ENCODE assay signal across 10 cellular contexts in the genomic region with DNA sequence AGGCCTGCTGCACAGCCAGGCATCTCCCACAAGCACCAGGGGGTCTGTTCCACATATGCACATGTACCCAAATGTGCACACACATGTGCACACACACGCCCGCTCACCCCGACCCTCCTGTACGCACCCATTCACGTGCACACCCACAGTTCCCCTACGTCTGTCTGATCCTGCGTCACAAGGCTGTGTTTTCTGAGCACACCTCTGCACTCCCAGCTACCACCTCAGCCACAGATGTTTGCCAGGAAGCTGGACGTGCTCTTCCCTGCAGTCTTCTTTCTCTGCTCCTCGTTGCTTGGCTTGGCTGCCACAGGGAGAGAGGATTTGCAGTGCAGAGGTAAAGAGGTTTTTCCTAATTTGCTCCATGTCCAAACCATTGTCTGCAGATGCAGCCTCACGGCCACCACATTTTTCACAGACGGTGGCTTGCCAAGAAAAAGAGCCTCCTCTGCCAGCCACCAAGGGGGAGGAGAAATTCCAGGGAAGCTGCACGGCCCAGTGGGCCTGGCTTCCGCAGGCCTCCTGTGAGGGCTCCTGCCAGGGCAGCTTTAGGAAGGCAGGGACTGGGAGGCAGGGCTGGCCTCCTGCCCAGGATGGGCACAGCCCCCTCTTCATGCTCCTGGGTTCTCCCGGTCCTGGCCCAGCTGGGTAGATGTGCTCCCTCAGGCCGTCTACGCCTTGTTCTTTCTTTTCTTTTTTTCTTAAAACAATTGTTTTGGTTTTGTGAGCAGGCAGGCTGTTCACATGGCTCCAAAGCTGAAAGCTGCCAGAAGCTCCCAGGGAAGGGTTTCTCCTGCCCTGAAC. TPM values are rescaled to one million over a fixed set of nuclear protein-coding genes. Genes with fewer than 3 reads are reported as not detected.
DNase-seq lines count a peak whose midpoint lies in the region; ATAC-seq, FAIRE-seq and TF ChIP-seq lines count a peak whose summit lies in the region.
"Had no signal": no experiment of that assay in that cellular context is flagged by ENCODE, and none has a peak within 500 bp of the region (broad histone marks: within the 10 kb centered on the region; RNA-seq: fewer than 3 reads in every experiment).

No MANE protein-coding gene starts in this region.

- H3K4me1 Mint-ChIP-seq in HFFc6 (ENCODE audit: low read depth) = peaks cover 15% of the 10 kb centered on the region

- H3K4me3 ChIP-seq in breast epithelium (no peak overlapping the region), keratinocyte (ENCODE audit: control insufficient read depth in 2 of 3, extremely low read depth in 1 of 3, insufficient read depth in 2 of 3, low read depth in 1 of 3, low read length in 3 of 3) (no peak overlapping the region), stomach (no peak overlapping the region)

- no peaks in the 10 kb centered on the region for H3K9me1 ChIP-seq in keratinocyte (ENCODE audit: control insufficient read depth, extremely low read depth, insufficient read depth, low read length)

- no peak for ATAC-seq in HG03565 (IDR thresholded peaks at IDR 0.05; ENCODE audit: unreplicated experiment)
- ATAC-seq in GM21381 (IDR thresholded peaks at IDR 0.05; ENCODE audit: unreplicated experiment) = no peak

- 27 to 46% (median 32%) methylated on average over 16 of the region's 16 CpGs for WGBS in stomach, 5 donors

- H3K9me3 Mint-ChIP-seq in HFFc6 = peaks cover 8% of the 10 kb centered on the region; the same call in 1 of the 2 replicates

- TF ChIP-seq EP300 in stomach (IDR thresholded peaks at IDR 0.05) = no peak

- intact Hi-C loops in breast epithelium (cut with DNase I; ENCODE audit: low total_unique reads) = no loop called here
- intact Hi-C loops in stomach (cut with DNase I; ENCODE audit: low total_unique reads) = no loop called here

- H3K27me3 ChIP-seq in breast epithelium = no peaks in the 10 kb centered on the region
- no peaks in the 10 kb centered on the region for H3K27me3 ChIP-seq in keratinocyte (ENCODE audit: control insufficient read depth, extremely low read depth, insufficient read depth, low read length)
- no peaks in the 10 kb centered on the region for H3K27me3 ChIP-seq in stomach

- H3K36me3 Mint-ChIP-seq in HFFc6 (ENCODE audit: low read depth) = peaks cover 7% of the 10 kb centered on the region; the same call in 1 of the 2 replicates

- DNase-seq in HFFc6 (peak; percentile 36), breast epithelium (ENCODE audit: low spot score in 2 of 2) (peak; percentile 73 to 93), keratinocyte (ENCODE audit: low read depth, low spot score) (no peak), stomach (peak; percentile 50), GM19239 (ENCODE audit: insufficient read length, low spot score) (no peak)
- DNase-seq in activated CD4-positive, alpha-beta T cell treated with anti-CD3 and anti-CD28 coated beads for 4 hours = no peak
- DNase-seq: NCI-H187 treated with DMSO at 0.1 percent for 48 hours had no signal

- no peak overlapping the region for H3K4me2 ChIP-seq in keratinocyte (ENCODE audit: control insufficient read depth, extremely low read depth, insufficient read depth, low read depth, low read length)

- peak overlapping the region; percentile 60; the same call in 1 of the 2 replicates for H3K27ac Mint-ChIP-seq in HFFc6
- H3K27ac Mint-ChIP-seq: activated naive CD8-positive, alpha-beta T cell had no signal

- peaks cover 0 to 5% of the 10 kb centered on the region in 2 donors for H3K9me3 ChIP-seq in breast epithelium
- H3K9me3 ChIP-seq in keratinocyte (ENCODE audit: control insufficient read depth, low read depth, low read length) = peaks cover 2% of the 10 kb centered on the region
- peaks cover 0 to 10% (median 5%) of the 10 kb centered on the region in 4 donors for H3K9me3 ChIP-seq in stomach

- peaks cover 4% of the 10 kb centered on the region for H3K27me3 Mint-ChIP-seq in HFFc6 (ENCODE audit: insufficient read depth)
- H3K27me3 Mint-ChIP-seq: activated naive CD8-positive, alpha-beta T cell had no signal

- TF ChIP-seq CTCF in HFFc6 (IDR thresholded peaks at IDR 0.05) (no peak), breast epithelium (IDR thresholded peaks at IDR 0.05) (no peak), keratinocyte (optimal IDR thresholded peaks at IDR 0.05 in 1 of 3, IDR thresholded peaks at IDR 0.05 in 1 of 3, conservative IDR thresholded peaks at IDR 0.05 in 1 of 3; ENCODE audit: extremely low read depth in 1 of 3, insufficient read depth in 2 of 3, low read length in 3 of 3) (no peak), stomach (IDR thresholded peaks at IDR 0.05) (no peak)

- no peak overlapping the region for H3K9ac ChIP-seq in keratinocyte (ENCODE audit: control insufficient read depth, extremely low read depth, insufficient read depth, low read length)

- H3K4me1 ChIP-seq in breast epithelium = peaks cover 0 to 15% of the 10 kb centered on the region in 2 donors
- H3K4me1 ChIP-seq in keratinocyte (ENCODE audit: control insufficient read depth, extremely low read depth, insufficient read depth, low read length) = no peaks in the 10 kb centered on the region
- peaks cover 12 to 26% (median 18%) of the 10 kb centered on the region in 4 donors for H3K4me1 ChIP-seq in stomach

- no peak overlapping the region for H3K4me3 Mint-ChIP-seq in HFFc6
- H3K4me3 Mint-ChIP-seq: activated naive CD8-positive, alpha-beta T cell had no signal

- peak overlapping the region; percentile 77 for H2AFZ ChIP-seq in keratinocyte (ENCODE audit: control insufficient read depth, low read length)

- H3K36me3 ChIP-seq in breast epithelium (no peaks in the 10 kb centered on the region), keratinocyte (ENCODE audit: control insufficient read depth in 2 of 2, extremely low read depth in 1 of 2, insufficient read depth in 2 of 2, low read length in 2 of 2) (no peaks in the 10 kb centered on the region), stomach (no peaks in the 10 kb centered on the region)

- dilution Hi-C loops in keratinocyte (cut with MboI; ENCODE audit: extremely low pct_ligation_motif_present, low sequenced_read_pairs) = no loop called here

- FAIRE-seq in keratinocyte (lab: Jason Lieb, UNC) (no peak), GM19239 (lab: Jason Lieb, UNC) (no peak)

- TF ChIP-seq POLR2A in breast epithelium (IDR thresholded peaks at IDR 0.05) = no peak
- TF ChIP-seq POLR2A in stomach (IDR thresholded peaks at IDR 0.05) = no peak

- peak overlapping the region; percentile 70 to 72 for H3K27ac ChIP-seq in breast epithelium
- H3K27ac ChIP-seq in keratinocyte (ENCODE audit: control insufficient read depth, insufficient read depth, low read length) = no peak overlapping the region
- H3K27ac ChIP-seq in stomach = peak overlapping the region in 3 of 5 donors; percentile 33 to 63 (median 45)

- H3K79me2 ChIP-seq in keratinocyte (ENCODE audit: control insufficient read depth, insufficient read depth, low read length) = no peaks in the 10 kb centered on the region

- no peaks in the 10 kb centered on the region for H4K20me1 ChIP-seq in keratinocyte (ENCODE audit: control insufficient read depth, extremely low read depth, insufficient read depth, low read length)

RNA-seq across cellular contexts. Expression of a gene that starts 29.2 kb away (rescaled TPM):
- 10 to 100 TPM; 18.5 to 27.2 (median 24.3) TPM for total RNA-seq in HFFc6 (2021; fragmentation: NEBNext Ultra II Directional; extraction: Animal tissue kit (Norgen Biotek cat#: 25700))
- total RNA-seq in breast epithelium = 10 to 100 TPM; 15.7 to 38.6 (median 29.8) TPM
- 6.3 to 10.1 TPM (median 9.2 TPM) in 3 replicates for polyA plus RNA-seq in keratinocyte
- 6.5 TPM for polyA plus RNA-seq in keratinocyte (2011; ENCODE audit: low read depth)
- polyA plus RNA-seq in keratinocyte (2011; cell fraction: cytosol; rRNA removed) = 4.5 and 10.8 TPM in 2 replicates
- polyA plus RNA-seq in keratinocyte (2011; cell fraction: nucleus; rRNA removed) = 11.0 and 15.0 TPM in 2 replicates
- polyA plus RNA-seq in keratinocyte (2012; ENCODE audit: low replicate concordance) = 11.0 and 20.8 TPM in 2 replicates
- polyA minus RNA-seq in keratinocyte = 10.4 to 23.9 TPM (median 14.1 TPM) in 3 replicates
- 30.3 TPM for polyA minus RNA-seq in keratinocyte (2011; cell fraction: cytosol; rRNA and poly(A)+ RNA removed)
- 17.5 and 18.5 TPM in 2 replicates for polyA minus RNA-seq in keratinocyte (2011; cell fraction: nucleus; rRNA and poly(A)+ RNA removed)
- total RNA-seq in stomach = 100 to 1,000 TPM in 1 of 5 donors, 10 to 100 TPM in 2, 1 to 10 TPM in 2; 2.9 to 178 (median 20.7) TPM
- polyA plus RNA-seq in stomach = 10 to 100 TPM in 2 of 3 donors, 1 to 10 TPM in 1; 5.8 to 15.2 (median 10.5) TPM

Comparison
In these comparisons a context has a peak if more than half of its experiments do, and no peak if none do; other contexts are left out.
1. DNase-seq: peak in HFFc6 (single experiment), breast epithelium (2 of 2) and stomach (single experiment); none in keratinocyte (single experiment), activated CD4-positive, alpha-beta T cell treated with anti-CD3 and anti-CD28 coated beads for 4 hours (0 of 2) and GM19239 (single experiment).